8 cellular contexts compared by ENCODE assay signal in the genomic region with DNA sequence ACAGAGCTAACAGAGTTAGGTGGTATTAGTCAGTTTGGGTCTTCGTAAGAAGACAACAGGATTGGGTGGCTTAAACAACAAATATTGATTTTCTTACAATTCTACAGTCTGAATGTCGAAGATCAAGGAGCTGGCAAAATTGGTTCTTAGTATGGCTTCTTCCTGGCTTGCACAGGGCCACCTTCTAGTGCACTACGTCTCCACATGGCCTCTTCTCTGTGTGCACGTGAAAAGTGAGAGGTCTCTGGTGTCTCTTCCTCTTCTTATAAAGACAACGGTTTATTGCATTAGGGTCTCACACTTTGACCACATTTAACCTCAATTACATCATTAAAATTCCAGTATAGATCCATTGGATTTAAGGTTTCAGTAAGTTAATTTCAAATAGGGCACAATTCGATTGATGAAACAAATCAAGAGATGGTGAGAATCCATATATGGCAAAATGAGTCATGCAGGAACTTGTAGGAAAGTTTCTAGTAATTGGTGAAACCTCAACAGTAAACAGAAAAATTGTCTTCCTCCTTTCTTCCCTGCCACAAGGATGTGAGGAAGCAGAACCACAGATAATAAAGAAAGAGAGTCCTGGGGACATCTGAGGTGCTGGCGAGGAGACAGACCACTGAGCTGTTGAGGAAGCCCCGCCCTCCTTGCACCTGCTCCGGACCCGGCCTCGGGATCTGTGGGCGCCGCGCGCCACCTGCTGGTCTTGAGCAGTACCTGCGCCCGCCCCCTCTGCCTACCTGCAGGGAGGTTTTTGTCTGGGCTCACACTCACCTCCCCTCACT.
DNase-seq lines count a peak whose midpoint lies in the region; ATAC-seq and TF ChIP-seq lines count a peak whose summit lies in the region.

No MANE protein-coding gene starts in this region.

- ATAC-seq in Right ventricle myocardium superior (ENCODE audit: poor library complexity): no peak
- ATAC-seq in GM19467 (IDR thresholded peaks at IDR 0.05; ENCODE audit: unreplicated experiment): no peak

- DNase-seq in ELR (ENCODE audit: low read depth): peak; percentile 3
- DNase-seq in HFFc6: no peak
- DNase-seq in NCI-H510A (lab: John Stamatoyannopoulos, UW): peak; percentile 12
- peak; percentile 49 to 64 (median 55) for DNase-seq in activated CD8-positive, alpha-beta memory T cell treated with anti-CD3 and anti-CD28 coated beads for 48 hours (ENCODE audit: low read depth in 2 of 3, low spot score in 2 of 3)
- DNase-seq in Right ventricle myocardium superior: peak; percentile 63
- DNase-seq in stimulated activated CD4-positive, alpha-beta T cell treated with anti-CD3 and anti-CD28 coated beads, Interleukin-4, amount 100 ng/mL, for 24 hours: peak; percentile 80
- DNase-seq in foreskin melanocyte: no peak

- no peaks in the 10 kb centered on the region for H3K4me1 Mint-ChIP-seq in HFFc6 (ENCODE audit: low read depth)

- intact Hi-C loops in Right ventricle myocardium superior (cut with DNase I): no loop called here

- TF ChIP-seq CTCF in HFFc6 (IDR thresholded peaks at IDR 0.05): peak; percentile 39

- H3K27me3 Mint-ChIP-seq in HFFc6 (ENCODE audit: insufficient read depth): no peaks in the 10 kb centered on the region

- H3K9me3 Mint-ChIP-seq in HFFc6: peaks cover 84% of the 10 kb centered on the region

- H3K27ac Mint-ChIP-seq in HFFc6: no peak overlapping the region

- no peaks in the 10 kb centered on the region; the same call in 1 of the 2 replicates for H3K36me3 Mint-ChIP-seq in HFFc6 (ENCODE audit: low read depth)

- H3K4me3 Mint-ChIP-seq in HFFc6: no peak overlapping the region

Comparison
In these comparisons a context has a peak if more than half of its experiments do, and no peak if none do; other contexts are left out.
1. DNase-seq: peak in ELR (single experiment), NCI-H510A (single experiment), activated CD8-positive, alpha-beta memory T cell treated with anti-CD3 and anti-CD28 coated beads for 48 hours (3 of 3), Right ventricle myocardium superior (single experiment) and stimulated activated CD4-positive, alpha-beta T cell treated with anti-CD3 and anti-CD28 coated beads, Interleukin-4, amount 100 ng/mL, for 24 hours (single experiment); none in HFFc6 (single experiment) and foreskin melanocyte (single experiment).